10 cellular contexts compared by ENCODE assay signal in genomic region chr2:217106650-217107014, GRCh38.
DNase-seq lines count a peak whose midpoint lies in the region; ATAC-seq, FAIRE-seq and TF ChIP-seq lines count a peak whose summit lies in the region.
"Had no signal": no experiment of that assay in that cellular context is flagged by ENCODE, and none has a peak within 500 bp of the region (broad histone marks: within the 10 kb centered on the region; RNA-seq: fewer than 3 reads in every experiment).

No MANE protein-coding gene starts in this region.

- H2AK5ac ChIP-seq in H1 (ENCODE audit: low read depth, low read length), result no peak overlapping the region

- no peak overlapping the region for H3K4me2 ChIP-seq in H1 (ENCODE audit: insufficient read depth in 1 of 2, low read depth in 2 of 2, low read length in 2 of 2)

- H2BK120ac ChIP-seq in H1 (replicated peaks; ENCODE audit: low read depth, low read length), result no peak overlapping the region

- no peak overlapping the region for H2BK12ac ChIP-seq in H1 (ENCODE audit: low read depth, low read length)

- H3K27me3 Mint-ChIP-seq in osteocyte (ENCODE audit: unreplicated experiment), result no peaks in the 10 kb centered on the region

- no peaks in the 10 kb centered on the region for H3K27me3 ChIP-seq in H1 (replicated peaks in 1 of 4; ENCODE audit: control insufficient read depth in 3 of 4, extremely low read depth in 1 of 4, insufficient read depth in 3 of 4, low read length in 3 of 4)
- H3K27me3 ChIP-seq: colonic mucosa had no signal

- H3K27ac Mint-ChIP-seq in osteocyte (ENCODE audit: unreplicated experiment), result peak overlapping the region; percentile 95

- H3K79me1 ChIP-seq in H1 (ENCODE audit: low read depth, low read length), result no peaks in the 10 kb centered on the region

- DNase-seq in ELR (ENCODE audit: low read depth) (peak; percentile 85), NAMALWA (ENCODE audit: low spot score) (peak; percentile 8), H1 (ENCODE audit: low read depth in 1 of 2, low spot score in 2 of 2) (peak in 1 of 2 experiments; percentile 51), osteocyte (ENCODE audit: extremely low spot score, unreplicated experiment) (no peak), mesenteric fat pad (ENCODE audit: low spot score) (no peak), DMS153 (lab: John Stamatoyannopoulos, UW) (no peak)
- DNase-seq: colonic mucosa, NCI-H774 had no signal

- H3K9me3 Mint-ChIP-seq in osteocyte (ENCODE audit: unreplicated experiment), result peaks cover 3% of the 10 kb centered on the region

- 68% methylated on average over 3 of the region's 3 CpGs; no CpG with 5 or more reads in 1 of the 2 experiments for WGBS in H1 (ENCODE audit: extremely low coverage in 1 of 2, insufficient coverage in 1 of 2, insufficient read length in 1 of 2, insufficient replicate concordance in 2 of 2, low coverage in 1 of 2, low lambda C conversion rate in 2 of 2, missing lambda C conversion rate in 1 of 2), 2 experiments

- no peak overlapping the region for H3K18ac ChIP-seq in H1 (ENCODE audit: extremely low read depth, low read length)

- no peak for TF ChIP-seq EP300 in H1 (IDR thresholded peaks at IDR 0.05; ENCODE audit: borderline replicate concordance in 1 of 2, low read depth in 2 of 2, low read length in 2 of 2)

- H3K36me3 Mint-ChIP-seq in osteocyte (ENCODE audit: unreplicated experiment), result no peaks in the 10 kb centered on the region

- H2AFZ ChIP-seq in H1 (ENCODE audit: low read length), result no peak overlapping the region

- H3K4me1 ChIP-seq in H1 (replicated peaks in 1 of 4; ENCODE audit: control insufficient read depth in 3 of 4, insufficient read depth in 4 of 4, low read length in 3 of 4), result peaks cover 0 to 5% (median 0%) of the 10 kb centered on the region in 4 experiments; a peak in 2 of 7 replicates
- H3K4me1 ChIP-seq: colonic mucosa had no signal

- peaks cover 51% of the 10 kb centered on the region for H3K4me1 Mint-ChIP-seq in osteocyte (ENCODE audit: unreplicated experiment)

- no peaks in the 10 kb centered on the region for H3K79me2 ChIP-seq in H1 (ENCODE audit: control insufficient read depth in 1 of 2, insufficient read depth in 2 of 2, low read length in 2 of 2)

- CTCF ChIA-PET in H1 (lab: Charles Lee; ENCODE audit: partially characterized antibody), result interaction anchor here (0.8 to 2.6 kb wide), 16 partner anchors 9 to 408 kb away, joined by 3 to 12 read pairs (median 4); no protein-coding TSS in a partner anchor

- no peak overlapping the region for H3K14ac ChIP-seq in H1 (ENCODE audit: insufficient read length)

- TF ChIP-seq POLR2A in H1 (IDR thresholded peaks at IDR 0.05; ENCODE audit: control extremely low read depth in 1 of 2, low read depth in 2 of 2, low read length in 2 of 2), result no peak

- H2BK5ac ChIP-seq in H1 (ENCODE audit: low read depth, low read length), result no peak overlapping the region

- no peak overlapping the region for H2BK15ac ChIP-seq in H1 (ENCODE audit: low read length)

- H3K56ac ChIP-seq in H1 (replicated peaks; ENCODE audit: insufficient read length, low read depth, low read length), result no peak overlapping the region

- no peak overlapping the region for H3K4ac ChIP-seq in H1 (replicated peaks; ENCODE audit: insufficient read length, low read depth, low read length)

- peak; percentile 70 to 79 for TF ChIP-seq RAD21 in H1 (IDR thresholded peaks at IDR 0.05 in 1 of 2, conservative IDR thresholded peaks at IDR 0.05 in 1 of 2; ENCODE audit: low read depth in 2 of 2, low read length in 2 of 2)

- POLR2A ChIA-PET in H1 (lab: Charles Lee; ENCODE audit: partially characterized antibody), result no interaction called here

- ATAC-seq in HG03280 (IDR thresholded peaks at IDR 0.05; ENCODE audit: unreplicated experiment) (no peak), GM21515 (IDR thresholded peaks at IDR 0.05; ENCODE audit: unreplicated experiment) (no peak)

- H3K27ac ChIP-seq in H1 (ENCODE audit: low read depth, low read length), result no peak overlapping the region
- H3K27ac ChIP-seq: colonic mucosa had no signal

- H4K8ac ChIP-seq in H1 (ENCODE audit: extremely low read depth, insufficient read depth, low read length), result no peak overlapping the region

- H3K36me3 ChIP-seq in H1 (ENCODE audit: control insufficient read depth in 2 of 4, insufficient read depth in 4 of 4, low read length in 3 of 4), result no peaks in the 10 kb centered on the region
- H3K36me3 ChIP-seq: colonic mucosa had no signal

- no peak overlapping the region for H3K23ac ChIP-seq in H1 (ENCODE audit: insufficient read length)

- no peaks in the 10 kb centered on the region for H3K9me3 ChIP-seq in H1 (ENCODE audit: insufficient read depth in 2 of 2, low read depth in 1 of 2, low read length in 1 of 2)
- H3K9me3 ChIP-seq: colonic mucosa had no signal

- peak; percentile 70 for FAIRE-seq in H1 (lab: Jason Lieb, UNC)

- H3K4me3 Mint-ChIP-seq in osteocyte (ENCODE audit: unreplicated experiment), result no peak overlapping the region

- H3K9ac ChIP-seq in H1 (replicated peaks in 1 of 4; ENCODE audit: extremely low read depth in 1 of 4, low read depth in 3 of 4, low read length in 3 of 4), result no peak overlapping the region

- H4K20me1 ChIP-seq in H1 (replicated peaks in 1 of 2; ENCODE audit: control insufficient read depth in 1 of 2, insufficient read depth in 2 of 2, low read length in 2 of 2), result no peaks in the 10 kb centered on the region

- H2BK20ac ChIP-seq in H1 (ENCODE audit: low read length), result no peak overlapping the region

- no peak overlapping the region for H4K91ac ChIP-seq in H1 (replicated peaks; ENCODE audit: insufficient read length, low read length)

- no peak overlapping the region for H4K5ac ChIP-seq in H1 (ENCODE audit: insufficient read length, low read depth, low read length)

- peak; percentile 36 to 94 (median 72) for TF ChIP-seq CTCF in H1 (IDR thresholded peaks at IDR 0.05; ENCODE audit: control extremely low read depth in 1 of 3, insufficient read depth in 1 of 3, low read depth in 1 of 3, low read length in 3 of 3)
- TF ChIP-seq CTCF in osteocyte (IDR thresholded peaks at IDR 0.05), result peak; percentile 49

- no peak overlapping the region for H3K4me3 ChIP-seq in H1 (ENCODE audit: extremely low read depth in 1 of 4, insufficient read depth in 2 of 4, low read depth in 3 of 4, low read length in 4 of 4)
- H3K4me3 ChIP-seq: colonic mucosa had no signal

- no peaks in the 10 kb centered on the region for H3K23me2 ChIP-seq in H1 (ENCODE audit: low read depth, low read length)

TF ChIP-seq in H1, 55 proteins besides CTCF, POLR2A, EP300 and RAD21:
- no peak for TF ChIP-seq ZNF274 (IDR thresholded peaks at IDR 0.05; ENCODE audit: borderline replicate concordance, extremely low read depth, low read length)
- TF ChIP-seq SIN3A (conservative IDR thresholded peaks at IDR 0.05 in 1 of 2, IDR thresholded peaks at IDR 0.05 in 1 of 2; ENCODE audit: low read depth in 1 of 2, low read length in 2 of 2), result no peak
- TF ChIP-seq TBP (IDR thresholded peaks at IDR 0.05; ENCODE audit: low read depth, low read length), result no peak
- TF ChIP-seq TAF7 (optimal IDR thresholded peaks at IDR 0.05; ENCODE audit: borderline replicate concordance, low read depth, low read length), result no peak
- no peak for TF ChIP-seq SAP30 (IDR thresholded peaks at IDR 0.05; ENCODE audit: insufficient read depth, insufficient replicate concordance, low read length)
- no peak for TF ChIP-seq CHD2 (IDR thresholded peaks at IDR 0.05; ENCODE audit: low read length)
- TF ChIP-seq EGR1 (IDR thresholded peaks at IDR 0.05; ENCODE audit: borderline replicate concordance, low read depth, low read length), result no peak
- TF ChIP-seq USF2 (IDR thresholded peaks at IDR 0.05; ENCODE audit: low read length), result no peak
- TF ChIP-seq CHD1 (IDR thresholded peaks at IDR 0.05; ENCODE audit: low read depth, low read length), result no peak
- TF ChIP-seq SUZ12 (IDR thresholded peaks at IDR 0.05; ENCODE audit: low read length), result no peak

Comparison
In these comparisons a context has a peak if more than half of its experiments do, and no peak if none do; other contexts are left out.
1. DNase-seq: peak in ELR (single experiment) and NAMALWA (single experiment); none in osteocyte (single experiment), mesenteric fat pad (single experiment) and DMS153 (single experiment).